Comparison of ENCODE assay signal across 3 cellular contexts in genomic region chr5:20985754-20986153, GRCh38.
"Had no signal": no experiment of that assay in that cellular context is flagged by ENCODE, and none has a peak within 500 bp of the region (broad histone marks: within the 10 kb centered on the region; RNA-seq: fewer than 3 reads in every experiment).

No MANE protein-coding gene starts in this region.

- ATAC-seq: GM12878 had no signal

- DNase-seq: GDM1, GF-D8 had no signal

- H3K4me3 ChIP-seq: GM12878 had no signal
